In the genomic region with DNA sequence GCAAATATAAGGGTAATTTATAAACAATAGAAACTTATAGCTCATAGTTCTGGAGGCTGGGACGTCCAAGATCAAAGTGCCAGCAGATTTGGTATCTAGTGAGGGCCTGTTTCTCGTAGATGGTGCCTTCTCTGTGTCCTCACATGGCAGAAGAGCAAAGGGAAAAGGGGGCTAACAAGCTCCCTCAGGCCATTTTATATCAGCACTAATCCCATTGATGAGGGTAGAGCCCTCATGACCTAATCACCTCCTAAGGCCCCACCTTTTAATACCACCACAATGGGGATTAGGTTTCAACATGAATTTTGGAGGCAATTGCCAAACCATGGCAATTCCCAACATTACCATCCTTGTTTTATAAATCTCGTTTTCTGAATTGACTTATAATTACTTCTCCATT, we compare ENCODE assay signal across 1 cellular context.
TF ChIP-seq lines count a peak whose summit lies in the region.

No MANE protein-coding gene starts in this region.

TF ChIP-seq in IMR-90, 13 proteins besides CTCF, POLR2A, EP300 and RAD21 (continued from another document):
- TF ChIP-seq, protein P1, sequence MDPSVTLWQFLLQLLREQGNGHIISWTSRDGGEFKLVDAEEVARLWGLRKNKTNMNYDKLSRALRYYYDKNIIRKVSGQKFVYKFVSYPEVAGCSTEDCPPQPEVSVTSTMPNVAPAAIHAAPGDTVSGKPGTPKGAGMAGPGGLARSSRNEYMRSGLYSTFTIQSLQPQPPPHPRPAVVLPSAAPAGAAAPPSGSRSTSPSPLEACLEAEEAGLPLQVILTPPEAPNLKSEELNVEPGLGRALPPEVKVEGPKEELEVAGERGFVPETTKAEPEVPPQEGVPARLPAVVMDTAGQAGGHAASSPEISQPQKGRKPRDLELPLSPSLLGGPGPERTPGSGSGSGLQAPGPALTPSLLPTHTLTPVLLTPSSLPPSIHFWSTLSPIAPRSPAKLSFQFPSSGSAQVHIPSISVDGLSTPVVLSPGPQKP (IDR thresholded peaks at IDR 0.05; ENCODE audit: borderline replicate concordance, low read depth, low read length) = no peak
- TF ChIP-seq, protein P2, sequence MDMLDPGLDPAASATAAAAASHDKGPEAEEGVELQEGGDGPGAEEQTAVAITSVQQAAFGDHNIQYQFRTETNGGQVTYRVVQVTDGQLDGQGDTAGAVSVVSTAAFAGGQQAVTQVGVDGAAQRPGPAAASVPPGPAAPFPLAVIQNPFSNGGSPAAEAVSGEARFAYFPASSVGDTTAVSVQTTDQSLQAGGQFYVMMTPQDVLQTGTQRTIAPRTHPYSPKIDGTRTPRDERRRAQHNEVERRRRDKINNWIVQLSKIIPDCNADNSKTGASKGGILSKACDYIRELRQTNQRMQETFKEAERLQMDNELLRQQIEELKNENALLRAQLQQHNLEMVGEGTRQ (IDR thresholded peaks at IDR 0.05; ENCODE audit: low read depth, low read length) = no peak
- no peak for TF ChIP-seq RFX5 (IDR thresholded peaks at IDR 0.05; ENCODE audit: low read depth, low read length)
- no peak for TF ChIP-seq SMC3 (IDR thresholded peaks at IDR 0.05; ENCODE audit: low read depth, low read length)
- TF ChIP-seq FOS (IDR thresholded peaks at IDR 0.05; ENCODE audit: low read depth, low read length) = no peak
- TF ChIP-seq NFE2L2 (IDR thresholded peaks at IDR 0.05; ENCODE audit: low read depth, low read length) = no peak
- TF ChIP-seq CHD1 (IDR thresholded peaks at IDR 0.05; ENCODE audit: low read depth, low read length) = no peak
- no peak for TF ChIP-seq CEBPB (IDR thresholded peaks at IDR 0.05; ENCODE audit: low read depth, low read length)
- no peak for TF ChIP-seq MAFK (IDR thresholded peaks at IDR 0.05; ENCODE audit: low read depth, low read length)
- no peak for TF ChIP-seq BHLHE40 (IDR thresholded peaks at IDR 0.05; ENCODE audit: low read depth, low read length)
